10 cellular contexts compared by ENCODE assay signal in the genomic region with DNA sequence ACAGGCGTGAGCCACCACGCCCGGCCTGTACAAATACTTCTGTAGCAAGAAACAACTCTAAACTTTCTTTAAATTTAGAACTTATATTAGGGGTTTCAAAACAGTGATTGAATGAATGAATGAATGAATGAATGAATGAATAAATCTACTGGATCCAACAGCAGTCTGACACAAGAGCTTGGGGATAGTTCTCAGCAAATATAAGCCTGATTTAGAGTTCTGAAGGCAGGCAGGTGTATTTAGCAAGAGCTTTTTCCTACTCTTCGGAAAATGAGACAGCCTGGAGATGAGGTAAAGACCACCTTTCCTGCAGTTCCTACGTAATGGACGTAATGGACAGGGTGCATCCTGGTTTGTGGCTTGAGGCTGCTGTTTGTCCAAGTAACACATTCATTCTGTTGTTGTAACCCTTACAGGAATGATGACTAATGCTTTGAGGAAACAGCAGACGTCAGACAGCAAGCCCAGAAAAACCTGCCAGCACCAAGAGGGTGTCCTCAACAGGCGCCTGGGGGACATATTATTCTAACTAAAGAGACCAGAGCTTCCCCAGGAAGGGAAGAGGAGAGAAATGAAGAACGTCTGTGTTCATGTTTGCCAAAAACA.
A peak's percentile ranks its signal among the peaks of the same experiment; 100 is the strongest.
DNase-seq lines count a peak whose midpoint lies in the region; ATAC-seq and TF ChIP-seq lines count a peak whose summit lies in the region.
"Had no signal": no experiment of that assay in that cellular context is flagged by ENCODE, and none has a peak within 500 bp of the region (broad histone marks: within the 10 kb centered on the region; RNA-seq: fewer than 3 reads in every experiment).

No MANE protein-coding gene starts in this region.

- no peaks in the 10 kb centered on the region for H3K36me3 ChIP-seq in smooth muscle cell (ENCODE audit: low read depth)

- no peak for ATAC-seq in HG02571 (IDR thresholded peaks at IDR 0.05; ENCODE audit: unreplicated experiment)
- no peak for ATAC-seq in stimulated activated naive CD8-positive, alpha-beta T cell treated with anti-CD3 and anti-CD28 coated beads, Interleukin-15, Interleukin-2, amounts not matched to agents 100 U/mL and 50 U/mL, for 24 hours

- peak overlapping the region; percentile 65 for H3K27ac ChIP-seq in smooth muscle cell (ENCODE audit: low read depth)

- WGBS in smooth muscle cell (ENCODE audit: low lambda C conversion rate): 50% methylated on average over 9 of the region's 9 CpGs

- H4K20me1 ChIP-seq in smooth muscle cell (ENCODE audit: low read depth): no peaks in the 10 kb centered on the region

- TF ChIP-seq CTCF in foreskin fibroblast (IDR thresholded peaks at IDR 0.05; ENCODE audit: low read depth, low read length) (no peak), smooth muscle cell (IDR thresholded peaks at IDR 0.05; ENCODE audit: borderline replicate concordance, insufficient read depth, poor library complexity, severe bottlenecking) (no peak)

- H2AFZ ChIP-seq in smooth muscle cell (ENCODE audit: low read depth): no peak overlapping the region

- peak; percentile 89 for DNase-seq in HCEC 1CT
- DNase-seq in T1000 (lab: John Stamatoyannopoulos, UW): peak; percentile 18
- DNase-seq in foreskin fibroblast: peak; percentile 1 to 14
- DNase-seq in smooth muscle cell (lab: John Stamatoyannopoulos, UW; ENCODE audit: unreplicated experiment): no peak
- DNase-seq in HEK293T (ENCODE audit: extremely low spot score): no peak
- DNase-seq in stimulated activated naive CD8-positive, alpha-beta T cell treated with anti-CD3 and anti-CD28 coated beads, Interleukin-15, Interleukin-2, amounts not matched to agents 100 U/mL and 50 U/mL, for 24 hours: no peak
- DNase-seq: activated B cell treated with CpG ODN at 0.5 μM for 24 hours; NCI-H1436 treated with DMSO at 0.1 percent for 48 hours; stimulated activated CD4-positive, alpha-beta T cell treated with anti-CD3 and anti-CD28 coated beads, Interleukin-4, amount 100 ng/mL, for 4 hours had no signal

- H3K4me1 ChIP-seq in smooth muscle cell (ENCODE audit: low read depth): peaks cover 39% of the 10 kb centered on the region

- H3K4me2 ChIP-seq in smooth muscle cell: peak overlapping the region; percentile 49

- no peak overlapping the region for H3K4me3 ChIP-seq in foreskin fibroblast (ENCODE audit: low read depth in 1 of 2, low read length in 2 of 2)
- no peak overlapping the region for H3K4me3 ChIP-seq in smooth muscle cell

- CTCF ChIA-PET in HEK293T (lab: Yijun Ruan, JAX): no interaction called here

- H3K27me3 ChIP-seq in smooth muscle cell (ENCODE audit: low read depth): no peaks in the 10 kb centered on the region

- H3K79me2 ChIP-seq in smooth muscle cell (ENCODE audit: low read depth): peaks cover 3% of the 10 kb centered on the region

- no peaks in the 10 kb centered on the region for H3F3A ChIP-seq in smooth muscle cell (ENCODE audit: low read depth)

- H3K9me3 ChIP-seq in smooth muscle cell (replicated peaks; ENCODE audit: low read depth): no peaks in the 10 kb centered on the region

- H3K9ac ChIP-seq in smooth muscle cell (ENCODE audit: low read depth): no peak overlapping the region

- POLR2A ChIA-PET in HEK293T (lab: Yijun Ruan, JAX): no interaction called here

TF ChIP-seq in HEK293T, 16 proteins besides CTCF, POLR2A, EP300 and RAD21:
- no peak for TF ChIP-seq NFRKB (IDR thresholded peaks at IDR 0.05)
- no peak for TF ChIP-seq ELF4 (IDR thresholded peaks at IDR 0.05)
- TF ChIP-seq FOXK2 (IDR thresholded peaks at IDR 0.05): no peak
- TF ChIP-seq L3MBTL2 (conservative IDR thresholded peaks at IDR 0.05): no peak
- no peak for TF ChIP-seq PKNOX1 (IDR thresholded peaks at IDR 0.05)
- TF ChIP-seq CTBP1 (IDR thresholded peaks at IDR 0.05; ENCODE audit: borderline replicate concordance): no peak
- TF ChIP-seq SUZ12 (IDR thresholded peaks at IDR 0.05): no peak
- TF ChIP-seq FOXA1 (IDR thresholded peaks at IDR 0.05): no peak
- no peak for TF ChIP-seq LEF1 (IDR thresholded peaks at IDR 0.05; ENCODE audit: borderline replicate concordance)
- no peak for TF ChIP-seq ZNF384 (IDR thresholded peaks at IDR 0.05)
- TF ChIP-seq TARDBP (IDR thresholded peaks at IDR 0.05): no peak
- TF ChIP-seq BHLHE40 (IDR thresholded peaks at IDR 0.05; ENCODE audit: borderline replicate concordance): no peak

Comparison
In these comparisons a context has a peak if more than half of its experiments do, and no peak if none do; other contexts are left out.
1. DNase-seq: peak in HCEC 1CT (single experiment), T1000 (single experiment) and foreskin fibroblast (2 of 2); none in smooth muscle cell (single experiment), HEK293T (single experiment) and stimulated activated naive CD8-positive, alpha-beta T cell treated with anti-CD3 and anti-CD28 coated beads, Interleukin-15, Interleukin-2, amounts not matched to agents 100 U/mL and 50 U/mL, for 24 hours (single experiment).